In the genomic region with DNA sequence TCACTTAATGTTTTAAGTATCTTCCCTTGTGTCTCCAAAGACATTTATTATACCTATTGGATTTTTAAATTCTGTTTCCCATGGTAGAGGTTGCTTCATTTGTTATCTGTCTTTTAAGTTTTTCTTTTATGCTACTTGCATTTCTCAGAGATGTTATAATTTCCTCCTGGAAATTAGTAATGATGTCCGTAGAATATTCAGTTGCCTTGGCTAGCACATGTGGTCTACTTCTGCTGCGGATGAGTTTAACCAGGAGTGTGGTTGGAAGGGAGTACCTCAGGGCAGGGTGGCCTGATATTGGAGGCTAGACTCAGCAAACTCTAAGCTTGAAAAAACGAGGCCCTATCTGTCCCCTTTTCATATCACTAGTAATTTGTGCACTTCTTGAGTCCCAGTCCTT, we compare ENCODE assay signal across 13 cellular contexts. TPM values are rescaled to one million over a fixed set of nuclear protein-coding genes. Genes with fewer than 3 reads are reported as not detected.
A peak's percentile ranks its signal among the peaks of the same experiment; 100 is the strongest.
DNase-seq lines count a peak whose midpoint lies in the region; ATAC-seq and TF ChIP-seq lines count a peak whose summit lies in the region.
"Had no signal": no experiment of that assay in that cellular context is flagged by ENCODE, and none has a peak within 500 bp of the region (broad histone marks: within the 10 kb centered on the region; RNA-seq: fewer than 3 reads in every experiment).

No MANE protein-coding gene starts in this region.

- H2AFZ ChIP-seq in DND-41 (ENCODE audit: low read depth, low read length): no peak overlapping the region
- H2AFZ ChIP-seq: GM23338 had no signal

- peaks cover 8% of the 10 kb centered on the region; the same call in 1 of the 2 replicates for H4K20me1 ChIP-seq in DND-41 (ENCODE audit: insufficient read depth, low read length)

- DNase-seq in activated T-cell treated with anti-CD3 and anti-CD28 coated beads, Interleukin-2, amount 50 U/mL, for 24 hours: no peak
- no peak for DNase-seq in activated T-cell treated with anti-CD3 and anti-CD28 coated beads, Interleukin-2, amount 50 U/mL, for 1 hour
- DNase-seq in DND-41 (no peak), dermis blood vessel endothelial cell (peak; percentile 35), NCI-H1930 (lab: John Stamatoyannopoulos, UW) (no peak)
- no peak for DNase-seq in natural killer cell treated with Interleukin-12 subunit alpha and Interleukin-12 subunit beta and Interleukin-15 and Interleukin-18, amount 100 ng/mL, for 72 hours (ENCODE audit: low spot score)
- DNase-seq: NCI-H1436, NCI-H2081, NCI-H510A had no signal

- H3K27ac Mint-ChIP-seq in activated T-cell treated with anti-CD3 and anti-CD28 coated beads, Interleukin-2, amount 50 U/mL, for 24 hours: peak overlapping the region; percentile 55
- peak overlapping the region; percentile 93 to 99 for H3K27ac Mint-ChIP-seq in natural killer cell treated with Interleukin-12 subunit alpha and Interleukin-12 subunit beta and Interleukin-15 and Interleukin-18, amount 100 ng/mL, for 72 hours
- H3K27ac Mint-ChIP-seq: GM23338 had no signal

- TF ChIP-seq CTCF in DND-41 (IDR thresholded peaks at IDR 0.05; ENCODE audit: borderline replicate concordance, extremely low read depth, low read length, poor library complexity, severe bottlenecking): no peak

- H3K4me3 Mint-ChIP-seq in activated T-cell treated with anti-CD3 and anti-CD28 coated beads, Interleukin-2, amount 50 U/mL, for 24 hours: no peak overlapping the region
- no peak overlapping the region for H3K4me3 Mint-ChIP-seq in natural killer cell treated with Interleukin-12 subunit alpha and Interleukin-12 subunit beta and Interleukin-15 and Interleukin-18, amount 100 ng/mL, for 72 hours
- H3K4me3 Mint-ChIP-seq: GM23338 had no signal

- peaks cover 73% of the 10 kb centered on the region for H3K4me1 ChIP-seq in DND-41 (ENCODE audit: insufficient read depth, low read length)

- peak overlapping the region; percentile 43 for H3K9ac ChIP-seq in DND-41 (ENCODE audit: low read depth, low read length)

- no peaks in the 10 kb centered on the region for H3K27me3 ChIP-seq in DND-41 (ENCODE audit: insufficient read depth, low read length, poor library complexity)

- peaks cover 99% of the 10 kb centered on the region for H3K79me2 ChIP-seq in DND-41 (ENCODE audit: insufficient read depth, low read length)

- no peaks in the 10 kb centered on the region for H3K9me3 ChIP-seq in DND-41 (ENCODE audit: insufficient read depth, low read length, severe bottlenecking)

- H3K4me2 ChIP-seq in DND-41 (ENCODE audit: insufficient read depth, low read length): peak overlapping the region; percentile 37; the same call in 1 of the 2 replicates
- H3K4me2 ChIP-seq: GM23338 had no signal

- H3K4me1 Mint-ChIP-seq in activated T-cell treated with anti-CD3 and anti-CD28 coated beads, Interleukin-2, amount 50 U/mL, for 24 hours (ENCODE audit: low read depth): peaks cover 52% of the 10 kb centered on the region
- peaks cover 42 to 58% of the 10 kb centered on the region in 2 donors for H3K4me1 Mint-ChIP-seq in natural killer cell treated with Interleukin-12 subunit alpha and Interleukin-12 subunit beta and Interleukin-15 and Interleukin-18, amount 100 ng/mL, for 72 hours (ENCODE audit: low read depth in 2 of 2)
- H3K4me1 Mint-ChIP-seq: GM23338 had no signal

- no peaks in the 10 kb centered on the region for H3K9me3 Mint-ChIP-seq in activated T-cell treated with anti-CD3 and anti-CD28 coated beads, Interleukin-2, amount 50 U/mL, for 24 hours
- no peaks in the 10 kb centered on the region for H3K9me3 Mint-ChIP-seq in natural killer cell treated with Interleukin-12 subunit alpha and Interleukin-12 subunit beta and Interleukin-15 and Interleukin-18, amount 100 ng/mL, for 72 hours
- H3K9me3 Mint-ChIP-seq: GM23338 had no signal

- no peaks in the 10 kb centered on the region for H3K36me3 ChIP-seq in DND-41 (ENCODE audit: insufficient read depth, low read length)

- peak; percentile 15; the same call in 1 of the 3 replicates for ATAC-seq in DND-41 (ENCODE audit: insufficient read depth, low read depth)
- no peak for ATAC-seq in natural killer cell treated with Interleukin-12 subunit alpha and Interleukin-12 subunit beta and Interleukin-15 and Interleukin-18, amount 100 ng/mL, for 72 hours
- ATAC-seq in GM21576 (IDR thresholded peaks at IDR 0.05; ENCODE audit: unreplicated experiment): no peak
- no peak for ATAC-seq in HG03457 (IDR thresholded peaks at IDR 0.05; ENCODE audit: unreplicated experiment)
- ATAC-seq: Panc1 had no signal

- no peaks in the 10 kb centered on the region for H3K27me3 Mint-ChIP-seq in activated T-cell treated with anti-CD3 and anti-CD28 coated beads, Interleukin-2, amount 50 U/mL, for 24 hours
- H3K27me3 Mint-ChIP-seq in natural killer cell treated with Interleukin-12 subunit alpha and Interleukin-12 subunit beta and Interleukin-15 and Interleukin-18, amount 100 ng/mL, for 72 hours: no peaks in the 10 kb centered on the region

- H3K36me3 Mint-ChIP-seq in activated T-cell treated with anti-CD3 and anti-CD28 coated beads, Interleukin-2, amount 50 U/mL, for 24 hours (ENCODE audit: low read depth): no peaks in the 10 kb centered on the region
- H3K36me3 Mint-ChIP-seq in natural killer cell treated with Interleukin-12 subunit alpha and Interleukin-12 subunit beta and Interleukin-15 and Interleukin-18, amount 100 ng/mL, for 72 hours: no peaks in the 10 kb centered on the region

- peak overlapping the region; percentile 85 for H3K27ac ChIP-seq in DND-41 (ENCODE audit: low read length)

- H3K4me3 ChIP-seq in DND-41 (ENCODE audit: low read depth in 1 of 2, low read length in 2 of 2): no peak overlapping the region
- H3K4me3 ChIP-seq: GM23338 had no signal

RNA-seq across cellular contexts. Expression of gene EVL, which starts 8.8 kb away (rescaled TPM):
- 7.7 and 12.9 TPM in 2 replicates for total RNA-seq in dermis blood vessel endothelial cell
- total RNA-seq in natural killer cell treated with Interleukin-12 subunit alpha and Interleukin-12 subunit beta and Interleukin-15 and Interleukin-18, amount 100 ng/mL, for 72 hours: 100 to 1,000 TPM; 109 to 232 TPM
